Comparison of ENCODE assay signal across 18 cellular contexts in genomic region chr10:107689318-107689717, GRCh38.
DNase-seq lines count a peak whose midpoint lies in the region; ATAC-seq, FAIRE-seq and TF ChIP-seq lines count a peak whose summit lies in the region.
"Had no signal": no experiment of that assay in that cellular context is flagged by ENCODE, and none has a peak within 500 bp of the region (broad histone marks: within the 10 kb centered on the region; RNA-seq: fewer than 3 reads in every experiment).

No MANE protein-coding gene starts in this region.

- DNase-seq in LHCN-M2 (ENCODE audit: low read depth) (peak; percentile 5), SKM-1 treated with dmso at 0.1 percent for 144 hours (lab: John Stamatoyannopoulos, UW; ENCODE audit: unreplicated experiment) (peak; percentile 90), spleen (no peak), C1 segment of cervical spinal cord (lab: John Stamatoyannopoulos, UW) (no peak), RCC 7860 (ENCODE audit: low spot score) (no peak)
- no peak for DNase-seq in activated CD4-positive, alpha-beta memory T cell treated with anti-CD3 and anti-CD28 coated beads for 36 hours
- DNase-seq: activated CD8-positive, alpha-beta memory T cell treated with anti-CD3 and anti-CD28 coated beads for 24 hours; BE2C; DMS 273 treated with DMSO at 0.1 percent for 48 hours; effector CD8-positive, alpha-beta T cell; left cardiac atrium; MG63; NCI-H2029; NCI-H510A; ovary; Peyer's patch; sigmoid colon had no signal

- H3K4me1 ChIP-seq in spleen: peaks cover 0 to 32% (median 5%) of the 10 kb centered on the region in 6 donors
- H3K4me1 ChIP-seq: BE2C, Peyer's patch, sigmoid colon had no signal

- 38 to 63% (median 44%) methylated on average over 2 of the region's 2 CpGs for WGBS in spleen, 5 donors

- H3K36me3 ChIP-seq in spleen: no peaks in the 10 kb centered on the region
- H3K36me3 ChIP-seq: BE2C, MG63, ovary, Peyer's patch, sigmoid colon had no signal

- no peak overlapping the region for H3K4me3 Mint-ChIP-seq in activated CD4-positive, alpha-beta memory T cell treated with anti-CD3 and anti-CD28 coated beads for 36 hours

- H3K27me3 Mint-ChIP-seq in activated CD4-positive, alpha-beta memory T cell treated with anti-CD3 and anti-CD28 coated beads for 36 hours: no peaks in the 10 kb centered on the region

- CTCF ChIA-PET in activated CD4-positive, alpha-beta memory T cell treated with anti-CD3 and anti-CD28 coated beads for 36 hours (lab: Charles Lee): no interaction called here

- intact Hi-C loops in spleen (cut with DNase I; ENCODE audit: low total_unique reads): no loop called here
- intact Hi-C loops in activated CD4-positive, alpha-beta memory T cell treated with anti-CD3 and anti-CD28 coated beads for 36 hours (cut with micrococcal nuclease): no loop called here

- TF ChIP-seq CTCF in spleen (IDR thresholded peaks at IDR 0.05 in 8 of 11, conservative IDR thresholded peaks at IDR 0.05 in 3 of 11): no peak

- H3K27ac Mint-ChIP-seq in activated CD4-positive, alpha-beta memory T cell treated with anti-CD3 and anti-CD28 coated beads for 36 hours: no peak overlapping the region

- POLR2A ChIA-PET in activated CD4-positive, alpha-beta memory T cell treated with anti-CD3 and anti-CD28 coated beads for 36 hours (lab: Charles Lee): no interaction called here

- no peaks in the 10 kb centered on the region for H3K27me3 ChIP-seq in spleen (replicated peaks in 1 of 7)
- H3K27me3 ChIP-seq: BE2C, MG63, ovary, Peyer's patch, sigmoid colon had no signal

- ATAC-seq in GM18868 (IDR thresholded peaks at IDR 0.05; ENCODE audit: unreplicated experiment): peak; percentile 56
- ATAC-seq: left cardiac atrium had no signal

- H3K36me3 Mint-ChIP-seq in activated CD4-positive, alpha-beta memory T cell treated with anti-CD3 and anti-CD28 coated beads for 36 hours: no peaks in the 10 kb centered on the region

- no peaks in the 10 kb centered on the region for H3K4me1 Mint-ChIP-seq in activated CD4-positive, alpha-beta memory T cell treated with anti-CD3 and anti-CD28 coated beads for 36 hours (ENCODE audit: low read depth)

- no peak for FAIRE-seq in RCC 7860 (lab: Jason Lieb, UNC)

- no peaks in the 10 kb centered on the region for H3K9me3 ChIP-seq in spleen
- H3K9me3 ChIP-seq: BE2C, MG63, ovary, Peyer's patch, sigmoid colon had no signal

- H3K9me3 Mint-ChIP-seq in activated CD4-positive, alpha-beta memory T cell treated with anti-CD3 and anti-CD28 coated beads for 36 hours: peaks cover 30% of the 10 kb centered on the region

- TF ChIP-seq POLR2A in spleen (IDR thresholded peaks at IDR 0.05): no peak

- H3K27ac ChIP-seq in spleen: peak overlapping the region in 5 of 8 donors; percentile 24 to 61 (median 47)
- H3K27ac ChIP-seq: ovary, Peyer's patch, sigmoid colon had no signal

- H3K4me3 ChIP-seq in spleen: peak overlapping the region in 1 of 8 donors; percentile 20
- H3K4me3 ChIP-seq: MG63, ovary, Peyer's patch, sigmoid colon had no signal

Comparison
In these comparisons a context has a peak if more than half of its experiments do, and no peak if none do; other contexts are left out.
1. DNase-seq: peak in LHCN-M2 (single experiment) and SKM-1 treated with dmso at 0.1 percent for 144 hours (single experiment); none in spleen (single experiment), activated CD4-positive, alpha-beta memory T cell treated with anti-CD3 and anti-CD28 coated beads for 36 hours (single experiment), C1 segment of cervical spinal cord (0 of 14) and RCC 7860 (single experiment).